In the genomic region with DNA sequence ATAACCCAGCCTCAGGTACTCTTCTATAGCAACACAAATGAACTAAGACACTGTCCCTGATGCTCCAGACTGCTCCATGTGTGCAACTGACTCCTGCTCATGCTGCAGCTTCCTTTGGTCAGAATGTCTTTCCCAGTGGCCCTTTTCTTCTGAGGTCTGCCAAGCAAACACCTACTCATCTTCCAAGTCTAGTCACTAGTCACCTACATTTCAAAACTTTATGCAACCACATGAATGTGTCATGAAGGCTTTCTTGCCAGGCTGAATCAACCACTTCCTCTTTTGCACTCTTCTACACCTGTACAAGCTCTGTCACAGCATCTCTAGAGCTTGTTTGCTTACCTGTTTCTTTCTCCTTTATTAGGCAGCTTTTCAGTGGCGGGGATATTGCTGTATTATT, we compare ENCODE assay signal across 11 cellular contexts.
DNase-seq lines count a peak whose midpoint lies in the region; ATAC-seq, FAIRE-seq and TF ChIP-seq lines count a peak whose summit lies in the region.
"Had no signal": no experiment of that assay in that cellular context is flagged by ENCODE, and none has a peak within 500 bp of the region (broad histone marks: within the 10 kb centered on the region; RNA-seq: fewer than 3 reads in every experiment).

No MANE protein-coding gene starts in this region.

- no peaks in the 10 kb centered on the region for H3K36me3 Mint-ChIP-seq in CD4-positive, alpha-beta T cell (ENCODE audit: low read depth)
- H3K36me3 Mint-ChIP-seq: CD4-positive, CD25-positive, alpha-beta regulatory T cell had no signal

- POLR2A ChIA-PET in CD4-positive, alpha-beta T cell (lab: Charles Lee), result no interaction called here

- no peak for TF ChIP-seq CTCF in CD4-positive, alpha-beta T cell (IDR thresholded peaks at IDR 0.05)
- no peak for TF ChIP-seq CTCF in D721Med (IDR thresholded peaks at IDR 0.05; ENCODE audit: insufficient read depth, missing control alignments)
- no peak for TF ChIP-seq CTCF in upper lobe of left lung (IDR thresholded peaks at IDR 0.05)

- TF ChIP-seq EP300 in upper lobe of left lung (IDR thresholded peaks at IDR 0.05), result no peak

- CTCF ChIA-PET in CD4-positive, alpha-beta T cell (lab: Charles Lee), result no interaction called here

- H3K9me3 Mint-ChIP-seq in CD4-positive, alpha-beta T cell, result no peaks in the 10 kb centered on the region
- H3K9me3 Mint-ChIP-seq: activated B cell treated with CpG ODN at 0.5 μM for 24 hours; CD4-positive, CD25-positive, alpha-beta regulatory T cell had no signal

- H3K27me3 Mint-ChIP-seq in CD4-positive, alpha-beta T cell, result no peaks in the 10 kb centered on the region
- H3K27me3 Mint-ChIP-seq: CD4-positive, CD25-positive, alpha-beta regulatory T cell had no signal

- H3K27ac Mint-ChIP-seq in CD4-positive, alpha-beta T cell, result no peak overlapping the region
- H3K27ac Mint-ChIP-seq: activated B cell treated with CpG ODN at 0.5 μM for 24 hours; CD4-positive, CD25-positive, alpha-beta regulatory T cell had no signal

- H3K9me3 ChIP-seq in CD4-positive, alpha-beta T cell (ENCODE audit: control insufficient read depth, low read length), result no peaks in the 10 kb centered on the region
- H3K9me3 ChIP-seq in HAP-1 (no peaks in the 10 kb centered on the region), upper lobe of left lung (no peaks in the 10 kb centered on the region)

- WGBS in upper lobe of left lung, 2 donors, result 84 to 100% methylated on average over 1 of the region's 1 CpG

- H3K27ac ChIP-seq in CD4-positive, alpha-beta T cell (ENCODE audit: low read depth, low read length), result no peak overlapping the region
- no peak overlapping the region for H3K27ac ChIP-seq in upper lobe of left lung

- H3K4me1 ChIP-seq in HAP-1, result no peaks in the 10 kb centered on the region
- H3K4me1 ChIP-seq in upper lobe of left lung, result no peaks in the 10 kb centered on the region

- no peak for TF ChIP-seq POLR2A in upper lobe of left lung (IDR thresholded peaks at IDR 0.05)

- H3K4me3 ChIP-seq in HAP-1, result no peak overlapping the region
- H3K4me3 ChIP-seq in upper lobe of left lung, result no peak overlapping the region

- ATAC-seq in CD4-positive, alpha-beta T cell (ENCODE audit: poor library complexity), result peak; percentile 43
- peak; percentile 99 for ATAC-seq in GM19351 (IDR thresholded peaks at IDR 0.05; ENCODE audit: unreplicated experiment)
- ATAC-seq in HG03060 (IDR thresholded peaks at IDR 0.05; ENCODE audit: low read depth, unreplicated experiment), result peak; percentile 97
- ATAC-seq in upper lobe of left lung (ENCODE audit: low FRiP score in 2 of 2), result no peak
- ATAC-seq: HepG2 had no signal

- in situ Hi-C loops in HAP-1 (cut with MboI; ENCODE audit: low sequenced_read_pairs), result no loop called here

- intact Hi-C loops in CD4-positive, alpha-beta T cell (cut with DNase I, micrococcal nuclease), result no loop called here

- H3K4me3 Mint-ChIP-seq in CD4-positive, alpha-beta T cell, result no peak overlapping the region
- H3K4me3 Mint-ChIP-seq: activated B cell treated with CpG ODN at 0.5 μM for 24 hours; CD4-positive, CD25-positive, alpha-beta regulatory T cell had no signal

- peaks cover 9% of the 10 kb centered on the region for H3K4me1 Mint-ChIP-seq in CD4-positive, alpha-beta T cell (ENCODE audit: low read depth)
- H3K4me1 Mint-ChIP-seq: activated B cell treated with CpG ODN at 0.5 μM for 24 hours had no signal

- H3K36me3 ChIP-seq in HAP-1 (replicated peaks) (no peaks in the 10 kb centered on the region), upper lobe of left lung (no peaks in the 10 kb centered on the region)

- DNase-seq in CD4-positive, alpha-beta T cell, result no peak
- peak; percentile 18 for DNase-seq in RCC 7860 (ENCODE audit: low spot score)
- no peak for DNase-seq in D721Med (ENCODE audit: insufficient read length, low spot score)
- DNase-seq in HAP-1 (ENCODE audit: low spot score in 2 of 2), result no peak
- DNase-seq in NCI-H2227 treated with DMSO at 0.1 percent for 48 hours (lab: John Stamatoyannopoulos, UW), result no peak
- no peak for DNase-seq in upper lobe of left lung
- DNase-seq: activated B cell treated with CpG ODN at 0.5 μM for 24 hours had no signal

- no peak for FAIRE-seq in RCC 7860 (lab: Jason Lieb, UNC)
- FAIRE-seq in D721Med (lab: Jason Lieb, UNC), result no peak
- FAIRE-seq: HepG2 had no signal

- no peaks in the 10 kb centered on the region for H3K27me3 ChIP-seq in CD4-positive, alpha-beta T cell (ENCODE audit: control insufficient read depth, insufficient read depth, low read length)
- H3K27me3 ChIP-seq in HAP-1 (ENCODE audit: low read depth), result no peaks in the 10 kb centered on the region
- H3K27me3 ChIP-seq in upper lobe of left lung, result no peaks in the 10 kb centered on the region

Comparison
In these comparisons a context has a peak if more than half of its experiments do, and no peak if none do; other contexts are left out.
1. ATAC-seq: peak in CD4-positive, alpha-beta T cell (single experiment), GM19351 (single experiment) and HG03060 (single experiment); none in upper lobe of left lung (0 of 2).